ENCODE assay signal across 20 cellular contexts in the genomic region with DNA sequence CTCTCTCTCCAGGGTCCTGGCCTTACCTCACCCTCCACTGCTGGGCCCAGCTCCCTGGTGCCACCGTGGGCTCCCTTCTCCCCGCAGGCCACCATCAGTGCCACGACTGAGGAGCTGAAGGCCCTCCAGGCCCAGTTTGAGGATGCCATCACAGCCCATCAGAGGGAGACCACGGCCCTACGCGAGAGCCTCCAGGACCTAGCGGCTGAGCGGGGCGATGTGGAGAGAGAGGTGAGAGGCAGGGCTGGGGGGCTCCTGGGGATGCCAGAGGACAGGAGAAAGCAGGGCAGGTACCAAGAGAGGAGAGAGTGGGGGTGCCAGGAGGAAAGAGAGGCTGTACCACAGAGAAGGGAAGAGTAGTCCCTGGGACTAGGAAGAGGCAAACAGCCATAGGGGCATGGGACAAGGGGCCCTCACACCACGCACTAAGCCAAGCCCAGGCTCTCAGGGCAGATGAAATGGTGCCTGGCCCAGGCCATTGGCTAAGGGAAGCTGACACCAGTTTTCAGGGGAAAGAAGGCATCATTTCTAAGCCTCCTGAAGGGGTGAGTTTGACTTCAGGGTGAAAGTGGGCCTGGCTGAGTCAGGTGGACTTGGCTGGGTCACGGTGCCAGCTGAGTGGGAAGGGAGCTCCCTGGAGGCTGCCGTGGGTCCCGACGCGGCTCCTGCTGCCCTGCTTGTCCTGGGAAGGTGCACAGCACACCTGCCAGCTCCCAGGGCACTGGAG. TPM values are rescaled to one million over a fixed set of nuclear protein-coding genes. Genes with fewer than 3 reads are reported as not detected.
DNase-seq lines count a peak whose midpoint lies in the region; ATAC-seq and TF ChIP-seq lines count a peak whose summit lies in the region.
"Had no signal": no experiment of that assay in that cellular context is flagged by ENCODE, and none has a peak within 500 bp of the region (broad histone marks: within the 10 kb centered on the region; RNA-seq: fewer than 3 reads in every experiment).

No MANE protein-coding gene starts in this region.

- H3K27ac Mint-ChIP-seq in chondrocyte (ENCODE audit: unreplicated experiment): no peak overlapping the region
- H3K27ac Mint-ChIP-seq in nephron progenitor cell: peak overlapping the region; percentile 64
- H3K27ac Mint-ChIP-seq in activated CD8-positive, alpha-beta T cell treated with anti-CD3 and anti-CD28 coated beads for 36 hours: no peak overlapping the region
- H3K27ac Mint-ChIP-seq: T-helper 17 cell had no signal

- H3K27me3 Mint-ChIP-seq in chondrocyte (ENCODE audit: low read depth): peaks cover 28% of the 10 kb centered on the region
- H3K27me3 Mint-ChIP-seq in nephron progenitor cell (ENCODE audit: low read depth, poor library complexity): peaks cover 7% of the 10 kb centered on the region
- H3K27me3 Mint-ChIP-seq in activated CD8-positive, alpha-beta T cell treated with anti-CD3 and anti-CD28 coated beads for 36 hours: no peaks in the 10 kb centered on the region
- H3K27me3 Mint-ChIP-seq: stimulated activated naive CD8-positive, alpha-beta T cell treated with anti-CD3 and anti-CD28 coated beads, Interleukin-15, amount 100 ng/mL, for 72 hours had no signal

- H3K4me3 Mint-ChIP-seq in chondrocyte (ENCODE audit: unreplicated experiment) (no peak overlapping the region), nephron progenitor cell (no peak overlapping the region)
- H3K4me3 Mint-ChIP-seq in activated CD8-positive, alpha-beta T cell treated with anti-CD3 and anti-CD28 coated beads for 36 hours: no peak overlapping the region
- H3K4me3 Mint-ChIP-seq: stimulated activated naive CD8-positive, alpha-beta T cell treated with anti-CD3 and anti-CD28 coated beads, Interleukin-15, amount 100 ng/mL, for 72 hours; T-helper 17 cell had no signal

- no peaks in the 10 kb centered on the region for H3K9me3 Mint-ChIP-seq in chondrocyte (ENCODE audit: low read depth)
- H3K9me3 Mint-ChIP-seq in nephron progenitor cell: no peaks in the 10 kb centered on the region
- no peaks in the 10 kb centered on the region for H3K9me3 Mint-ChIP-seq in activated CD8-positive, alpha-beta T cell treated with anti-CD3 and anti-CD28 coated beads for 36 hours
- H3K9me3 Mint-ChIP-seq: stimulated activated naive CD8-positive, alpha-beta T cell treated with anti-CD3 and anti-CD28 coated beads, Interleukin-15, amount 100 ng/mL, for 72 hours had no signal

- POLR2A ChIA-PET in activated CD8-positive, alpha-beta T cell treated with anti-CD3 and anti-CD28 coated beads for 36 hours (lab: Charles Lee): no interaction called here

- intact Hi-C loops in left cardiac atrium (cut with DNase I): no loop called here
- intact Hi-C loops in uterus (cut with DNase I; ENCODE audit: low total_unique reads): no loop called here
- intact Hi-C loops in activated CD8-positive, alpha-beta T cell treated with anti-CD3 and anti-CD28 coated beads for 36 hours (cut with micrococcal nuclease): no loop called here

- H3K4me3 ChIP-seq in right atrium auricular region (no peak overlapping the region), uterus (no peak overlapping the region)

- no peak overlapping the region for H3K27ac ChIP-seq in right atrium auricular region
- H3K27ac ChIP-seq in uterus: peak overlapping the region; percentile 69 to 86
- H3K27ac ChIP-seq: WERI-Rb-1 had no signal

- CTCF ChIA-PET in activated CD8-positive, alpha-beta T cell treated with anti-CD3 and anti-CD28 coated beads for 36 hours (lab: Charles Lee): no interaction called here

- TF ChIP-seq POLR2A in uterus (IDR thresholded peaks at IDR 0.05): no peak

- TF ChIP-seq CTCF in right atrium auricular region (IDR thresholded peaks at IDR 0.05) (no peak), chondrocyte (IDR thresholded peaks at IDR 0.05) (no peak), nephron progenitor cell (IDR thresholded peaks at IDR 0.05) (no peak), uterus (IDR thresholded peaks at IDR 0.05) (no peak)
- TF ChIP-seq CTCF in activated CD8-positive, alpha-beta T cell treated with anti-CD3 and anti-CD28 coated beads for 36 hours (IDR thresholded peaks at IDR 0.05): no peak

- no peak for ATAC-seq in left cardiac atrium
- ATAC-seq in GM21529 (IDR thresholded peaks at IDR 0.05; ENCODE audit: unreplicated experiment): no peak
- ATAC-seq in activated CD8-positive, alpha-beta T cell treated with anti-CD3 and anti-CD28 coated beads for 36 hours: no peak
- ATAC-seq: left colon; stimulated activated naive CD8-positive, alpha-beta T cell treated with anti-CD3 and anti-CD28 coated beads, Interleukin-15, amount 100 ng/mL, for 72 hours; T-helper 17 cell had no signal

- H3K36me3 Mint-ChIP-seq in chondrocyte (ENCODE audit: low read depth) (no peaks in the 10 kb centered on the region), nephron progenitor cell (ENCODE audit: low read depth) (no peaks in the 10 kb centered on the region)
- H3K36me3 Mint-ChIP-seq in activated CD8-positive, alpha-beta T cell treated with anti-CD3 and anti-CD28 coated beads for 36 hours (ENCODE audit: low read depth): no peaks in the 10 kb centered on the region

- peak; percentile 57 for DNase-seq in right atrium auricular region (ENCODE audit: low spot score)
- DNase-seq in left cardiac atrium: no peak
- peak; percentile 82 for DNase-seq in chondrocyte (ENCODE audit: low spot score)
- no peak for DNase-seq in nephron progenitor cell
- DNase-seq in uterus: peak in 1 of 2 donors; percentile 22
- DNase-seq in middle frontal gyrus (ENCODE audit: extremely low spot score, low spot score): no peak
- DNase-seq in activated CD8-positive, alpha-beta T cell treated with anti-CD3 and anti-CD28 coated beads for 36 hours: no peak
- DNase-seq: activated gamma-delta T cell, amygdala, COR-L47, hippocampal formation, left colon, NCI-H187, SHP77, T-helper 17 cell had no signal

- peaks cover 0 to 32% of the 10 kb centered on the region in 2 donors for H3K4me1 ChIP-seq in right atrium auricular region
- peaks cover 6 to 35% of the 10 kb centered on the region in 2 donors for H3K4me1 ChIP-seq in uterus

- no peaks in the 10 kb centered on the region for H3K9me3 ChIP-seq in right atrium auricular region
- H3K9me3 ChIP-seq in uterus: no peaks in the 10 kb centered on the region

- H3K4me1 Mint-ChIP-seq in chondrocyte (ENCODE audit: low read depth): peaks cover 13% of the 10 kb centered on the region
- H3K4me1 Mint-ChIP-seq in nephron progenitor cell: peaks cover 25% of the 10 kb centered on the region
- H3K4me1 Mint-ChIP-seq in activated CD8-positive, alpha-beta T cell treated with anti-CD3 and anti-CD28 coated beads for 36 hours (ENCODE audit: low read depth): no peaks in the 10 kb centered on the region
- H3K4me1 Mint-ChIP-seq: stimulated activated naive CD8-positive, alpha-beta T cell treated with anti-CD3 and anti-CD28 coated beads, Interleukin-15, amount 100 ng/mL, for 72 hours had no signal

- no peaks in the 10 kb centered on the region for H3K27me3 ChIP-seq in right atrium auricular region
- no peaks in the 10 kb centered on the region for H3K27me3 ChIP-seq in uterus

- H3K36me3 ChIP-seq in right atrium auricular region (no peaks in the 10 kb centered on the region), uterus (no peaks in the 10 kb centered on the region)
- H3K36me3 ChIP-seq: WERI-Rb-1 had no signal

RNA-seq across cellular contexts. Expression of gene SNED1, which starts 39.0 kb away (rescaled TPM):
- total RNA-seq in right atrium auricular region: 10 to 100 TPM in 1 of 2 donors, 1 to 10 TPM in 1; 9.9 to 16.4 TPM
- total RNA-seq in left cardiac atrium: 10 to 100 TPM; 12.2 to 31.9 TPM
- 1.6 to 2.9 TPM (median 1.9 TPM) in 3 replicates for total RNA-seq in chondrocyte
- 10 to 100 TPM; 18.5 to 87.1 (median 21.9) TPM for total RNA-seq in uterus
- total RNA-seq in activated CD8-positive, alpha-beta T cell treated with anti-CD3 and anti-CD28 coated beads for 36 hours: 1 to 10 TPM; 1.4 to 1.8 TPM

RNA-seq across cellular contexts. Expression of gene CROCC2, which starts 53.2 kb away (rescaled TPM):
- total RNA-seq in right atrium auricular region (not detected), left cardiac atrium (not detected), chondrocyte (not detected in 3 replicates), uterus (1 to 10 TPM in 2 of 4 donors, under 1 TPM in 1, not detected in 1; 0.79 to 2.6 (median 1.8) TPM)
- total RNA-seq in activated CD8-positive, alpha-beta T cell treated with anti-CD3 and anti-CD28 coated beads for 36 hours: not detected
- total RNA-seq: cerebellum, NCI-H460, T-helper 17 cell had no signal

Comparison
In these comparisons a context has a peak if more than half of its experiments do, and no peak if none do; other contexts are left out.
1. DNase-seq: peak in right atrium auricular region (single experiment) and chondrocyte (single experiment); none in left cardiac atrium (single experiment), nephron progenitor cell (single experiment), middle frontal gyrus (single experiment) and activated CD8-positive, alpha-beta T cell treated with anti-CD3 and anti-CD28 coated beads for 36 hours (single experiment).
2. H3K27ac ChIP-seq: peak in uterus (2 of 2); none in right atrium auricular region (0 of 2).